8 cellular contexts compared by ENCODE assay signal in genomic region chr4:22515145-22515887, GRCh38. TPM values are rescaled to one million over a fixed set of nuclear protein-coding genes. Genes with fewer than 3 reads are reported as not detected.
DNase-seq lines count a peak whose midpoint lies in the region; ATAC-seq and TF ChIP-seq lines count a peak whose summit lies in the region.

No MANE protein-coding gene starts in this region.

- in situ Hi-C loops in ACHN (cut with HindIII; ENCODE audit: low pct_ligation_motif_present, low pct_unique_long_range_greater_than_20kb, low sequenced_read_pairs): no loop called here

- H3K27ac Mint-ChIP-seq in immature natural killer cell: peak overlapping the region; percentile 69 to 90 (median 78)

- H3K27ac ChIP-seq in SK-N-MC (no peak overlapping the region), skeletal muscle tissue (ENCODE audit: low read depth, low read length) (peak overlapping the region; percentile 68)

- TF ChIP-seq POLR2A in GM18505 (IDR thresholded peaks at IDR 0.05; ENCODE audit: borderline replicate concordance, extremely low read depth, insufficient read depth, insufficient read length): no peak

- H3K9me3 ChIP-seq in SK-N-MC (ENCODE audit: low read depth, low read length) (no peaks in the 10 kb centered on the region), skeletal muscle tissue (ENCODE audit: control insufficient read depth in 3 of 3, low read length in 3 of 3) (no peaks in the 10 kb centered on the region)

- peak overlapping the region; percentile 75 for H3K4me3 ChIP-seq in Jurkat, Clone E6-1 (ENCODE audit: low read length)
- H3K4me3 ChIP-seq in SK-N-MC (peak overlapping the region; percentile 82), cardiac fibroblast (replicated peaks in 1 of 2; ENCODE audit: low read depth in 2 of 2, low read length in 2 of 2) (peak overlapping the region; percentile 67 to 73), skeletal muscle tissue (ENCODE audit: low read length in 3 of 3) (peak overlapping the region; percentile 63 to 84 (median 74))

- DNase-seq in ACHN (peak; percentile 70), SK-N-MC (ENCODE audit: low read depth, low spot score) (no peak), cardiac fibroblast (ENCODE audit: low read depth in 2 of 2) (peak; percentile 63 to 80), immature natural killer cell (peak; percentile 45 to 49 (median 47))
- DNase-seq in Jurkat, Clone E6-1 (ENCODE audit: low read depth, low spot score): peak; percentile 42

- H3K36me3 ChIP-seq in SK-N-MC (ENCODE audit: insufficient read depth, low read length) (no peaks in the 10 kb centered on the region), skeletal muscle tissue (ENCODE audit: control insufficient read depth in 3 of 3, insufficient read depth in 3 of 3, low read length in 3 of 3) (no peaks in the 10 kb centered on the region)

- peak; percentile 52 for ATAC-seq in GM18505 (IDR thresholded peaks at IDR 0.05; ENCODE audit: unreplicated experiment)
- no peak for ATAC-seq in GM21528 (IDR thresholded peaks at IDR 0.05; ENCODE audit: low FRiP score, unreplicated experiment)

- peaks cover 0 to 6% (median 2%) of the 10 kb centered on the region in 3 donors for H3K27me3 Mint-ChIP-seq in immature natural killer cell (ENCODE audit: low read depth in 3 of 3)

- H3K27me3 ChIP-seq in skeletal muscle tissue (ENCODE audit: control insufficient read depth in 3 of 3, insufficient read depth in 3 of 3, low read length in 3 of 3): no peaks in the 10 kb centered on the region

- peak overlapping the region; percentile 94 to 98 (median 95) for H3K4me3 Mint-ChIP-seq in immature natural killer cell

- H3K4me1 ChIP-seq in skeletal muscle tissue (ENCODE audit: control insufficient read depth in 3 of 3, insufficient read depth in 3 of 3, low read length in 3 of 3): peaks cover 8 to 29% (median 18%) of the 10 kb centered on the region in 3 donors

- H3K4me1 Mint-ChIP-seq in immature natural killer cell: peaks cover 20 to 23% of the 10 kb centered on the region in 2 donors

- TF ChIP-seq CTCF in cardiac fibroblast (IDR thresholded peaks at IDR 0.05; ENCODE audit: low read depth, low read length): no peak

- no peaks in the 10 kb centered on the region for H3K36me3 Mint-ChIP-seq in immature natural killer cell

- H3K9me3 Mint-ChIP-seq in immature natural killer cell: peaks cover 0 to 16% (median 0%) of the 10 kb centered on the region in 6 donors

- H3K9ac ChIP-seq in SK-N-MC (ENCODE audit: insufficient read length) (peak overlapping the region; percentile 66), skeletal muscle tissue (ENCODE audit: low read depth in 1 of 3, low read length in 3 of 3) (peak overlapping the region; percentile 69 to 88 (median 69))

RNA-seq across cellular contexts. Expression of gene ADGRA3, which starts 0.6 kb away (rescaled TPM):
- polyA plus RNA-seq in Jurkat, Clone E6-1 (2012; ENCODE audit: insufficient read depth, insufficient read length): 31.7 TPM
- polyA plus RNA-seq in immature natural killer cell: 1 to 10 TPM in 2 of 3 donors, under 1 TPM in 1; 0.99 to 2.7 (median 2.1) TPM
- total RNA-seq in skeletal muscle tissue: 92.4 TPM
